29 cellular contexts compared by ENCODE assay signal in the genomic region with DNA sequence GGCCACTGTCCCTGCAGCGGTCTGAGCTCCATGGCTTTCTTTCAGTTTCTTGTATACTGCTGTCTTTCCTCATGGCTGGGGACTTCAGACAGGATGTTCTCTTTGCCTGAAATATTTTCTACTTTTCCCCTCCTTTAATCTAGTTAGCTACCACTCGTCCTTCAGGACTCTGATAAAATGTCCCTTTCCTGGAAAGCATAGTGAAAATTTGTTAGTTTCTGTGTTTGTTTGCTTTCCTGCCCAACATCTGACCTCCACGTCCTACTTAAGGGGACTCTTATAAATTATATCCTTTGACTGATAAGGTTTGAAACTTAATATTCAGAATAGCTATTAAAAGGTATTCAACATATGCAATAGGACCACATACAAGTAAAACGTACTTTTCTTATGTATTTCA.
"Had no signal": no experiment of that assay in that cellular context is flagged by ENCODE, and none has a peak within 500 bp of the region (broad histone marks: within the 10 kb centered on the region; RNA-seq: fewer than 3 reads in every experiment).

No MANE protein-coding gene starts in this region.

- H3K9me3 Mint-ChIP-seq: effector memory CD8-positive, alpha-beta T cell; mesothelial cell of epicardium; naive B cell; natural killer cell treated with Interleukin-12 subunit alpha and Interleukin-12 subunit beta and Interleukin-15 and Interleukin-18, amount 100 ng/mL, for 72 hours; neural crest cell; stimulated activated memory B cell treated with anti-CD40 and anti-IgM and Interleukin-4, amounts not matched to agents 10 μg/mL and 1 μg/mL and 100 μg/mL, for 72 hours; type B pancreatic cell had no signal

- H3K4me1 Mint-ChIP-seq: neural crest cell had no signal

- FAIRE-seq: endometrium, keratinocyte, urothelium cell line had no signal

- ATAC-seq: effector memory CD8-positive, alpha-beta T cell; esophagus mucosa; gastrocnemius medialis; left lobe of liver; natural killer cell treated with Interleukin-12 subunit alpha and Interleukin-12 subunit beta and Interleukin-15 and Interleukin-18, amount 100 ng/mL, for 72 hours; stimulated activated memory B cell treated with anti-CD40 and anti-IgM and Interleukin-4, amounts not matched to agents 10 μg/mL and 1 μg/mL and 100 μg/mL, for 72 hours; stimulated activated naive CD8-positive, alpha-beta T cell treated with anti-CD3 and anti-CD28 coated beads, Interleukin-15, Interleukin-2, amounts not matched to agents 100 U/mL and 50 U/mL, for 24 hours had no signal

- DNase-seq: effector memory CD8-positive, alpha-beta T cell; foreskin fibroblast; gastrocnemius medialis; head of caudate nucleus; mesenchymal stem cell; mucosa of descending colon; naive B cell; nucleus accumbens; sigmoid colon; stimulated activated CD4-positive, alpha-beta T cell treated with anti-CD3 and anti-CD28 coated beads, Interleukin-2, amount 100 ng/mL, for 24 hours; stimulated activated CD4-positive, alpha-beta T cell treated with anti-CD3 and anti-CD28 coated beads, Interleukin-4, amount 100 ng/mL, for 24 hours; stimulated activated naive CD8-positive, alpha-beta T cell treated with anti-CD3 and anti-CD28 coated beads, Interleukin-15, Interleukin-2, amounts not matched to agents 100 U/mL and 50 U/mL, for 24 hours; substantia nigra; testis; tibial artery had no signal

- H3K27me3 Mint-ChIP-seq: type B pancreatic cell had no signal

- H3K4me3 Mint-ChIP-seq: effector memory CD8-positive, alpha-beta T cell; mesothelial cell of epicardium; naive B cell; natural killer cell treated with Interleukin-12 subunit alpha and Interleukin-12 subunit beta and Interleukin-15 and Interleukin-18, amount 100 ng/mL, for 72 hours; neural crest cell; stimulated activated memory B cell treated with anti-CD40 and anti-IgM and Interleukin-4, amounts not matched to agents 10 μg/mL and 1 μg/mL and 100 μg/mL, for 72 hours; type B pancreatic cell had no signal

- H3K36me3 ChIP-seq: gastrocnemius medialis, prostate gland, right atrium auricular region, sigmoid colon, tibial artery had no signal

- H3K27ac ChIP-seq: coronary artery, epithelial cell of prostate, gastrocnemius medialis, prostate gland, right atrium auricular region, sigmoid colon, testis, tibial artery had no signal

- H3K4me3 ChIP-seq: coronary artery, gastrocnemius medialis, mucosa of descending colon, prostate gland, right atrium auricular region, sigmoid colon, testis, tibial artery had no signal

- H3K27ac Mint-ChIP-seq: effector memory CD8-positive, alpha-beta T cell; mesothelial cell of epicardium; naive B cell; natural killer cell treated with Interleukin-12 subunit alpha and Interleukin-12 subunit beta and Interleukin-15 and Interleukin-18, amount 100 ng/mL, for 72 hours; stimulated activated memory B cell treated with anti-CD40 and anti-IgM and Interleukin-4, amounts not matched to agents 10 μg/mL and 1 μg/mL and 100 μg/mL, for 72 hours; type B pancreatic cell had no signal

- H3K36me3 Mint-ChIP-seq: naive B cell; natural killer cell treated with Interleukin-12 subunit alpha and Interleukin-12 subunit beta and Interleukin-15 and Interleukin-18, amount 100 ng/mL, for 72 hours; stimulated activated memory B cell treated with anti-CD40 and anti-IgM and Interleukin-4, amounts not matched to agents 10 μg/mL and 1 μg/mL and 100 μg/mL, for 72 hours; type B pancreatic cell had no signal

- H3K9me3 ChIP-seq: gastrocnemius medialis, mucosa of descending colon, prostate gland, right atrium auricular region, sigmoid colon, testis, tibial artery had no signal

- H3K27me3 ChIP-seq: gastrocnemius medialis, right atrium auricular region, sigmoid colon, testis had no signal

- H3K4me1 ChIP-seq: prostate gland, right atrium auricular region, sigmoid colon, testis, tibial artery had no signal
